14 cellular contexts compared by ENCODE assay signal in the genomic region with DNA sequence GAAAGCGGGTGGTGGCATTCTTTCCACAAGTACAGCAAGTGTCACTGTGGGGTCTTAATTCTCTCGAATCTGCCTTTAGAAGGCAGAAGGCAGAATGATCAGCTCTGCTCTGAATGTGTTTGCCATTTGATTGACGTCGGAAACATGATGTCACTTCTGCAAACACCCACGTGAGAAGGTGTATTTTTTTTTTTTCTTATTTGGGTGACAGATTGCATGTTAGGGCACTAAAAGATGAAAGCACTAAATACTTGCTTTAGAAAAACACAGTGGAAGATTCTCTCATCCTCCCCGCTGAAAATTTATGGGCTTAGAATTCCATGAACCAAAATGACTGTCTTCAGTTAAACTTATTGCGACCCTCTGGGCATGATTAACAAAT.
DNase-seq lines count a peak whose midpoint lies in the region; TF ChIP-seq lines count a peak whose summit lies in the region.
"Had no signal": no experiment of that assay in that cellular context is flagged by ENCODE, and none has a peak within 500 bp of the region (broad histone marks: within the 10 kb centered on the region; RNA-seq: fewer than 3 reads in every experiment).

No MANE protein-coding gene starts in this region.

- H3K79me2 ChIP-seq in mammary epithelial cell (ENCODE audit: insufficient read depth, low read length): peaks cover 26% of the 10 kb centered on the region

- no peaks in the 10 kb centered on the region for H3K27me3 Mint-ChIP-seq in mesothelial cell of epicardium (ENCODE audit: low read depth)
- H3K27me3 Mint-ChIP-seq: CD4-positive, alpha-beta memory T cell had no signal

- peak; percentile 16 for DNase-seq in NCI-H2171 treated with DMSO at 0.1 percent for 48 hours (lab: John Stamatoyannopoulos, UW)
- DNase-seq in NCI-H2171 (lab: John Stamatoyannopoulos, UW): no peak
- DNase-seq in mammary epithelial cell: no peak
- DNase-seq in mesothelial cell of epicardium (ENCODE audit: low spot score in 2 of 2, unreplicated experiment in 2 of 2): no peak
- peak; percentile 13 for DNase-seq in ureter (ENCODE audit: low spot score)
- no peak for DNase-seq in NCI-H1105 (lab: John Stamatoyannopoulos, UW)
- no peak for DNase-seq in activated CD4-positive, alpha-beta T cell treated with anti-CD3 and anti-CD28 coated beads for 1 hour
- DNase-seq in RPMI8226: no peak
- DNase-seq: Calu3; CD4-positive, alpha-beta memory T cell; GOT3; PC-9 had no signal

- no peak overlapping the region for H3K4me3 ChIP-seq in mammary epithelial cell (replicated peaks in 1 of 3; ENCODE audit: insufficient read depth in 1 of 3, low read depth in 2 of 3, low read length in 3 of 3)
- H3K4me3 ChIP-seq: K562, PC-9 had no signal

- peaks cover 20% of the 10 kb centered on the region for H3K4me1 ChIP-seq in mammary epithelial cell (ENCODE audit: insufficient read depth, low read length)

- no peak overlapping the region for H3K4me3 Mint-ChIP-seq in mesothelial cell of epicardium
- H3K4me3 Mint-ChIP-seq: B cell; CD4-positive, alpha-beta memory T cell had no signal

- intact Hi-C loops in mammary epithelial cell (cut with micrococcal nuclease): no loop called here

- TF ChIP-seq CTCF in mammary epithelial cell (conservative IDR thresholded peaks at IDR 0.05 in 1 of 2, IDR thresholded peaks at IDR 0.05 in 1 of 2; ENCODE audit: extremely low read depth in 1 of 2, insufficient read depth in 1 of 2, low read depth in 1 of 2, low read length in 2 of 2) (no peak), mesothelial cell of epicardium (IDR thresholded peaks at IDR 0.05; ENCODE audit: unreplicated experiment) (no peak)

- dilution Hi-C loops in mammary epithelial cell (cut with HindIII; ENCODE audit: low sequenced_read_pairs): no loop called here

- H3K36me3 ChIP-seq in mammary epithelial cell (ENCODE audit: insufficient read depth, low read length): peaks cover 3% of the 10 kb centered on the region

- no peaks in the 10 kb centered on the region for H4K20me1 ChIP-seq in mammary epithelial cell (ENCODE audit: insufficient read depth, low read length)

- peaks cover 4% of the 10 kb centered on the region for H3K9me3 Mint-ChIP-seq in mesothelial cell of epicardium
- H3K9me3 Mint-ChIP-seq: CD4-positive, alpha-beta memory T cell had no signal

- peak overlapping the region; percentile 79 for H3K4me2 ChIP-seq in mammary epithelial cell (ENCODE audit: insufficient read depth, low read depth, low read length)
- H3K4me2 ChIP-seq: PC-9 had no signal

- H3K9me3 ChIP-seq in mammary epithelial cell (replicated peaks; ENCODE audit: insufficient read depth, low read length): no peaks in the 10 kb centered on the region

- H3K27ac ChIP-seq in mammary epithelial cell (ENCODE audit: insufficient read depth, low read depth, low read length): peak overlapping the region; percentile 69
- H3K27ac ChIP-seq: PC-9 had no signal

- H3K27me3 ChIP-seq in mammary epithelial cell (ENCODE audit: insufficient read depth, low read length): no peaks in the 10 kb centered on the region

- H3K27ac Mint-ChIP-seq in mesothelial cell of epicardium: peak overlapping the region; percentile 88
- H3K27ac Mint-ChIP-seq: B cell; CD4-positive, alpha-beta memory T cell had no signal

- peaks cover 47% of the 10 kb centered on the region for H3K4me1 Mint-ChIP-seq in mesothelial cell of epicardium

- peaks cover 15% of the 10 kb centered on the region for H3K36me3 Mint-ChIP-seq in mesothelial cell of epicardium
- H3K36me3 Mint-ChIP-seq: CD4-positive, alpha-beta memory T cell had no signal

- 65% methylated on average over 7 of the region's 7 CpGs for WGBS in mammary epithelial cell (ENCODE audit: low coverage, missing lambda C conversion rate)

- in situ Hi-C loops in mammary epithelial cell (cut with MboI; ENCODE audit: low sequenced_read_pairs in 2 of 2): no loop called here

- BruUV-seq in mammary epithelial cell (replicated peaks; lab: Mats Ljungman, UMichigan): no TSS peak

- no peak overlapping the region for H3K9ac ChIP-seq in mammary epithelial cell (ENCODE audit: insufficient read depth, low read length)

- H2AFZ ChIP-seq in mammary epithelial cell (ENCODE audit: low read depth, low read length): peak overlapping the region; percentile 83
- H2AFZ ChIP-seq: PC-9 had no signal

- CTCF ChIA-PET in mammary epithelial cell (lab: Charles Lee; ENCODE audit: low non-redundant PET): no interaction called here

Comparison
In these comparisons a context has a peak if more than half of its experiments do, and no peak if none do; other contexts are left out.
1. DNase-seq: peak in NCI-H2171 treated with DMSO at 0.1 percent for 48 hours (single experiment) and ureter (single experiment); none in NCI-H2171 (single experiment), mammary epithelial cell (single experiment), mesothelial cell of epicardium (0 of 2), NCI-H1105 (single experiment), activated CD4-positive, alpha-beta T cell treated with anti-CD3 and anti-CD28 coated beads for 1 hour (single experiment) and RPMI8226 (single experiment).